Comparison of ENCODE assay signal across 32 cellular contexts in genomic region chrX:2159858-2160257, GRCh38.
"Had no signal": no experiment of that assay in that cellular context is flagged by ENCODE, and none has a peak within 500 bp of the region (broad histone marks: within the 10 kb centered on the region; RNA-seq: fewer than 3 reads in every experiment).

No MANE protein-coding gene starts in this region.

- H3K27ac Mint-ChIP-seq: activated CD4-positive, alpha-beta memory T cell treated with anti-CD3 and anti-CD28 coated beads for 36 hours; activated CD4-positive, alpha-beta T cell treated with anti-CD3 and anti-CD28 coated beads for 36 hours; activated CD4-positive, alpha-beta T cell treated with anti-CD3 and anti-CD28 coated beads, Interleukin-2, amount 10 ng/mL, durations not matched to agents 24 days and 14 days; activated CD8-positive, alpha-beta memory T cell treated with anti-CD3 and anti-CD28 coated beads, Interleukin-2, amount 10 ng/mL, durations not matched to agents 7 days and 5 days; activated CD8-positive, alpha-beta T cell treated with anti-CD3 and anti-CD28 coated beads, Interleukin-2, amount 10 ng/mL, durations not matched to agents 7 days and 5 days; activated naive CD4-positive, alpha-beta T cell treated with anti-CD3 and anti-CD28 coated beads, Interleukin-2, amount 10 ng/mL, durations not matched to agents 7 days and 5 days; activated naive CD4-positive, alpha-beta T cell treated with anti-CD3 and anti-CD28 coated beads, Interleukin-2, amount 50 U/mL, for 72 hours; activated naive CD8-positive, alpha-beta T cell treated with anti-CD3 and anti-CD28 coated beads, Interleukin-2, amount 10 ng/mL, durations not matched to agents 7 days and 5 days; activated T-helper 1 cell treated with anti-CD3 and anti-CD28 coated beads, Interleukin-12 subunit alpha, Interleukin-12 subunit beta, Interleukin-2, Interleukin-4 antibody, amounts not matched to agents 30 ng/mL and 10 ng/mL and 1 ng/mL, durations not matched to agents 14 hours and 24 hours and 36 hours; effector memory CD8-positive, alpha-beta T cell; T-helper 17 cell; T-helper 2 cell treated with Interferon-gamma antibody and Interleukin-4, amounts not matched to agents 5 μg/mL and 100 μg/mL, for 36 hours had no signal

- H3K79me2 ChIP-seq: hepatocyte had no signal

- DNase-seq: activated CD4-positive, alpha-beta memory T cell treated with anti-CD3 and anti-CD28 coated beads for 36 hours; activated CD4-positive, alpha-beta T cell treated with anti-CD3 and anti-CD28 coated beads for 36 hours; activated CD4-positive, alpha-beta T cell treated with anti-CD3 and anti-CD28 coated beads, Interleukin-2, amount 10 ng/mL, durations not matched to agents 24 days and 14 days; activated CD4-positive, CD25-positive, alpha-beta regulatory T cell; activated CD4-positive, CD25-positive, alpha-beta regulatory T cell treated with anti-CD3 and anti-CD28 coated beads, Interleukin-2, amount 50 U/mL, for 72 hours; activated CD8-positive, alpha-beta memory T cell treated with anti-CD3 and anti-CD28 coated beads, Interleukin-2, amount 10 ng/mL, durations not matched to agents 7 days and 5 days; activated CD8-positive, alpha-beta memory T cell treated with anti-CD3 and anti-CD28 coated beads, Interleukin-2, amount 50 U/mL, for 4 hours; activated CD8-positive, alpha-beta T cell treated with anti-CD3 and anti-CD28 coated beads, Interleukin-2, amount 10 ng/mL, durations not matched to agents 7 days and 5 days; activated gamma-delta T cell; activated naive CD4-positive, alpha-beta T cell; activated naive CD4-positive, alpha-beta T cell treated with anti-CD3 and anti-CD28 coated beads, Interleukin-2, amount 10 ng/mL, durations not matched to agents 7 days and 5 days; activated naive CD8-positive, alpha-beta T cell treated with anti-CD3 and anti-CD28 coated beads, Interleukin-2, amount 10 ng/mL, durations not matched to agents 7 days and 5 days; activated T-cell treated with anti-CD3 and anti-CD28 coated beads, Interleukin-2, amount 50 U/mL, for 1 hour; activated T-cell treated with anti-CD3 and anti-CD28 coated beads, Interleukin-2, amount 50 U/mL, for 48 hours; brain microvascular endothelial cell; cortex of kidney; dermis blood vessel endothelial cell; effector CD4-positive, alpha-beta T cell; effector memory CD8-positive, alpha-beta T cell; foreskin keratinocyte; heart right ventricle; T-helper 17 cell; T1000; WERI-Rb-1 had no signal

- H3K36me3 Mint-ChIP-seq: activated CD8-positive, alpha-beta memory T cell treated with anti-CD3 and anti-CD28 coated beads, Interleukin-2, amount 10 ng/mL, durations not matched to agents 7 days and 5 days; activated naive CD4-positive, alpha-beta T cell treated with anti-CD3 and anti-CD28 coated beads, Interleukin-2, amount 10 ng/mL, durations not matched to agents 7 days and 5 days; activated naive CD8-positive, alpha-beta T cell treated with anti-CD3 and anti-CD28 coated beads, Interleukin-2, amount 10 ng/mL, durations not matched to agents 7 days and 5 days had no signal

- H3K9me3 ChIP-seq: gastrocnemius medialis had no signal

- H3K27me3 Mint-ChIP-seq: activated CD4-positive, alpha-beta memory T cell treated with anti-CD3 and anti-CD28 coated beads for 36 hours; activated CD4-positive, alpha-beta T cell treated with anti-CD3 and anti-CD28 coated beads for 36 hours; activated CD4-positive, alpha-beta T cell treated with anti-CD3 and anti-CD28 coated beads, Interleukin-2, amount 10 ng/mL, durations not matched to agents 24 days and 14 days; activated CD8-positive, alpha-beta memory T cell treated with anti-CD3 and anti-CD28 coated beads, Interleukin-2, amount 10 ng/mL, durations not matched to agents 7 days and 5 days; activated naive CD4-positive, alpha-beta T cell treated with anti-CD3 and anti-CD28 coated beads, Interleukin-2, amount 10 ng/mL, durations not matched to agents 7 days and 5 days; activated naive CD8-positive, alpha-beta T cell treated with anti-CD3 and anti-CD28 coated beads, Interleukin-2, amount 10 ng/mL, durations not matched to agents 7 days and 5 days; effector memory CD8-positive, alpha-beta T cell; T-helper 17 cell had no signal

- H3K4me2 ChIP-seq: hepatocyte had no signal

- H3K4me1 Mint-ChIP-seq: activated CD4-positive, alpha-beta T cell treated with anti-CD3 and anti-CD28 coated beads for 36 hours; activated CD4-positive, alpha-beta T cell treated with anti-CD3 and anti-CD28 coated beads, Interleukin-2, amount 10 ng/mL, durations not matched to agents 24 days and 14 days; activated CD8-positive, alpha-beta memory T cell treated with anti-CD3 and anti-CD28 coated beads, Interleukin-2, amount 10 ng/mL, durations not matched to agents 7 days and 5 days; activated naive CD4-positive, alpha-beta T cell treated with anti-CD3 and anti-CD28 coated beads, Interleukin-2, amount 10 ng/mL, durations not matched to agents 7 days and 5 days; activated naive CD8-positive, alpha-beta T cell treated with anti-CD3 and anti-CD28 coated beads, Interleukin-2, amount 10 ng/mL, durations not matched to agents 7 days and 5 days; central memory CD8-positive, alpha-beta T cell; T-helper 17 cell had no signal

- H2AFZ ChIP-seq: hepatocyte had no signal

- H3K4me3 ChIP-seq: ascending aorta, esophagus muscularis mucosa, gastrocnemius medialis, heart right ventricle, hepatocyte had no signal

- H3K27me3 ChIP-seq: ascending aorta, brain microvascular endothelial cell, esophagus muscularis mucosa, foreskin keratinocyte, gastrocnemius medialis, heart right ventricle, hepatocyte had no signal

- ATAC-seq: activated CD4-positive, alpha-beta T cell treated with anti-CD3 and anti-CD28 coated beads for 36 hours; activated CD8-positive, alpha-beta memory T cell treated with anti-CD3 and anti-CD28 coated beads, Interleukin-2, amount 10 ng/mL, durations not matched to agents 7 days and 5 days; activated CD8-positive, alpha-beta T cell treated with anti-CD3 and anti-CD28 coated beads, Interleukin-2, amount 10 ng/mL, durations not matched to agents 7 days and 5 days; activated naive CD4-positive, alpha-beta T cell treated with anti-CD3 and anti-CD28 coated beads, Interleukin-2, amount 50 U/mL, for 72 hours; effector memory CD8-positive, alpha-beta T cell; foreskin keratinocyte; heart right ventricle; T-helper 17 cell had no signal

- H3K27ac ChIP-seq: ascending aorta, brain microvascular endothelial cell, esophagus muscularis mucosa, foreskin keratinocyte, heart right ventricle, hepatocyte, WERI-Rb-1 had no signal

- H3K4me3 Mint-ChIP-seq: activated CD4-positive, alpha-beta memory T cell treated with anti-CD3 and anti-CD28 coated beads for 36 hours; activated CD4-positive, alpha-beta T cell treated with anti-CD3 and anti-CD28 coated beads for 36 hours; activated CD4-positive, alpha-beta T cell treated with anti-CD3 and anti-CD28 coated beads, Interleukin-2, amount 10 ng/mL, durations not matched to agents 24 days and 14 days; activated CD8-positive, alpha-beta memory T cell treated with anti-CD3 and anti-CD28 coated beads, Interleukin-2, amount 10 ng/mL, durations not matched to agents 7 days and 5 days; activated CD8-positive, alpha-beta T cell treated with anti-CD3 and anti-CD28 coated beads, Interleukin-2, amount 10 ng/mL, durations not matched to agents 7 days and 5 days; activated naive CD4-positive, alpha-beta T cell treated with anti-CD3 and anti-CD28 coated beads, Interleukin-2, amount 10 ng/mL, durations not matched to agents 7 days and 5 days; activated naive CD8-positive, alpha-beta T cell treated with anti-CD3 and anti-CD28 coated beads, Interleukin-2, amount 10 ng/mL, durations not matched to agents 7 days and 5 days; activated T-helper 1 cell treated with anti-CD3 and anti-CD28 coated beads, Interleukin-12 subunit alpha, Interleukin-12 subunit beta, Interleukin-2, Interleukin-4 antibody, amounts not matched to agents 30 ng/mL and 10 ng/mL and 1 ng/mL, durations not matched to agents 14 hours and 24 hours and 36 hours; central memory CD8-positive, alpha-beta T cell; effector memory CD8-positive, alpha-beta T cell; T-helper 17 cell; T-helper 2 cell treated with Interferon-gamma antibody and Interleukin-4, amounts not matched to agents 5 μg/mL and 100 μg/mL, for 36 hours had no signal

- H3K36me3 ChIP-seq: ascending aorta, brain microvascular endothelial cell, esophagus muscularis mucosa, gastrocnemius medialis, heart right ventricle, WERI-Rb-1 had no signal

- H3K4me1 ChIP-seq: ascending aorta, esophagus muscularis mucosa, foreskin keratinocyte, heart right ventricle had no signal
